Comparison of ENCODE assay signal across 8 cellular contexts in the genomic region with DNA sequence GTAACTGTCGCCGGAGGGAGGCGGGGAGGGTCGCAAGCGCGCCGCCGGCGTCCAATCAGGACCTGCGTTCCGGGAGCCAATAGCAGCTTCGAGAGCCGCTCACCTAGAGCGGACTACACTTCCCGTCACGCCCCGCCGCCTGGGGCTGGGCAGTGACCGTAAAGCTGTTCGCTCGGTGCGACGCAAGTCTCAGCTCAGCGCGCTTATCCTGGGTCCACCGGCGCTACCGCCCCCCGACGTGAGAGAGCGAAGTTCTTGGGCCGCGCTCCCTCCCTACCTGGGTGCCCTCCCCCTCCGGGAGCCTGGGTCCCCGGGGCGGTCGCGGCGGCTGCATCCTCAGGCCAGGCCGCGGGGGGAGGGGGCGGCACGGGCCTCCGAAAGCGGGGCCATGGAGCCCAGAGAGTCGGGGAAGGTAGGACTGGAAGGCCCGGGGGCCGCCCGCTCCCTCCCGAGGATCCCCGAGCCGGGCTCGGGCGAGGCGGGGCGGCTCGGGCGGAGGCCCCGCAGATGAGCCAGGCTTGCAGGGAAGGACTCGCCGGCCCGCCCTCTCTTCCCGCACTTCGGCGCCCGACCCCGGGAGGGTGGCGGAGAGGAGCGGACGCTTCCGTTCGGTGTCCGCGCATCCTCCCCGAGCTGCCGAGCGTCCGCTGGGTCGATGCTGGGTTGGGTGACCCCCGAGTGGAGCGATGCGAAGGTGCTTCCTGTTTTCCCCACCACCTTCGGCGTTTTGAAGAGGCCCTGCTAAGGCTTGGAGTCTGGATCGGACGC.
DNase-seq lines count a peak whose midpoint lies in the region; ATAC-seq and TF ChIP-seq lines count a peak whose summit lies in the region.

ZNF862 (plus strand) TSS at position 152 of the 768 bp plus-strand sequence; CDS start at position 389, 237 bp downstream.

- DNase-seq in AG09319 (ENCODE audit: extremely low read depth, low read depth) = peak; percentile 91
- DNase-seq in NCI-H446 treated with DMSO at 0.1 percent for 48 hours (lab: John Stamatoyannopoulos, UW) = peak; percentile 95
- peak; percentile 99 for DNase-seq in cerebellar cortex (ENCODE audit: low spot score)
- DNase-seq in islet precursor cell = peak; percentile 99
- DNase-seq in stimulated activated CD4-positive, alpha-beta T cell treated with anti-CD3 and anti-CD28 coated beads, Interleukin-12 subunit alpha, Interleukin-12 subunit beta, amount 100 ng/mL, for 48 hours (ENCODE audit: low read depth in 2 of 3, low spot score in 1 of 3) = peak; percentile 85 to 94 (median 93)

- ATAC-seq in GM19035 (IDR thresholded peaks at IDR 0.05; ENCODE audit: unreplicated experiment) = peak; percentile 99
- ATAC-seq in HG03354 (IDR thresholded peaks at IDR 0.05; ENCODE audit: poor library complexity, severe bottlenecking, unreplicated experiment) = peak; percentile 98
- ATAC-seq in activated CD4-positive, CD25-positive, alpha-beta regulatory T cell treated with anti-CD3 and anti-CD28 coated beads, Interleukin-2, amount 50 U/mL, for 24 hours = peak; percentile 98 to 99

- TF ChIP-seq CTCF in AG09319 (IDR thresholded peaks at IDR 0.05; ENCODE audit: low read depth, low read length) = no peak

Comparison
In these comparisons a context has a peak if more than half of its experiments do, and no peak if none do; other contexts are left out.
1. Peak in every context shown above with its lines: DNase-seq and ATAC-seq.